11 cellular contexts compared by ENCODE assay signal in the genomic region with DNA sequence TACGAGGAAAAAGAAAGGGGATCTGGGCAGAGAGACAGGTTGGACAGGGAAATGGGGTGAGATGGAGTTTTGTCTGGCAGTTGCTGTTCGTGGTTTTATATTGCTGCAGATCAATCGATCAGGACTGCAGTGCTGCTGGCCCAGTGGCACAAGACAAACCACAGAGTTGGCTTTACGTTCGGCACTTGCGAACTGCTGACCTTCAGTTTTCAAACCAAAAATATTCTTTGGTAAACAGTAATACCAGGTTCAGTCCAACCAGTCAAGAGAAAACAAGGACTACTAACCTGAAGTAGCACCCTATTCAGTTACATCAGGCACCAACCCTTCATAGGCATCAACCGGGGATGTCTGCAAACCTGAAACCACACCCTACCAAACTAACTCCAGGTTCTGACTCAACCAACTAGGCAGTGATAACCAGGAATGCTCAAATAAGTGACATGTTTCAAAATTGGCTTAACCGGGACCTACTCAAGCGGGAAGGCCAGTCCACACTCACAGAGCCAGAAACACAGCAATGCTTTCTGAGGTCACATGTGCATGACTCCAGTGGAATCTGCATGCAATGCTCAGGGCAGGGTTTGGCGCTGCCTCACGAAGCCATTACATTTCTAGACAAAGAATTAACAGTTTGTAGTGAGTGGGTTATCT.
DNase-seq lines count a peak whose midpoint lies in the region; ATAC-seq and TF ChIP-seq lines count a peak whose summit lies in the region.
"Had no signal": no experiment of that assay in that cellular context is flagged by ENCODE, and none has a peak within 500 bp of the region (broad histone marks: within the 10 kb centered on the region; RNA-seq: fewer than 3 reads in every experiment).

No MANE protein-coding gene starts in this region.

- CTCF ChIA-PET in activated CD4-positive, alpha-beta memory T cell treated with anti-CD3 and anti-CD28 coated beads for 36 hours (lab: Charles Lee): interaction anchor here (0.8 to 1.2 kb wide), 2 partner anchors 9 to 32 kb away, joined by 4 to 6 read pairs; no protein-coding TSS in a partner anchor
- CTCF ChIA-PET in activated CD4-positive, alpha-beta memory T cell treated with anti-CD3 and anti-CD28 coated beads, Interleukin-2, amount 10 ng/mL, durations not matched to agents 7 days and 5 days (lab: Charles Lee): interaction anchor here (1.0 to 1.9 kb wide), 2 partner anchors 9 to 12 kb away, joined by 3 to 4 read pairs; no protein-coding TSS in a partner anchor

- ATAC-seq in lung (ENCODE audit: insufficient read depth, low FRiP score) (no peak), left colon (no peak)

- H3K27ac ChIP-seq in cingulate gyrus (ENCODE audit: low read depth, low read length): peak overlapping the region; percentile 87
- H3K27ac ChIP-seq in lung (ENCODE audit: low read depth in 1 of 2, low read length in 1 of 2): peak overlapping the region; percentile 76 to 90
- H3K27ac ChIP-seq in thyroid gland: peak overlapping the region; percentile 17 to 68 (median 48)

- H3K9me3 Mint-ChIP-seq in activated CD4-positive, alpha-beta memory T cell treated with anti-CD3 and anti-CD28 coated beads for 36 hours: no peaks in the 10 kb centered on the region
- no peaks in the 10 kb centered on the region for H3K9me3 Mint-ChIP-seq in activated CD4-positive, alpha-beta memory T cell treated with anti-CD3 and anti-CD28 coated beads, Interleukin-2, amount 10 ng/mL, durations not matched to agents 7 days and 5 days
- no peaks in the 10 kb centered on the region for H3K9me3 Mint-ChIP-seq in CD14-positive monocyte
- H3K9me3 Mint-ChIP-seq: H9 had no signal

- TF ChIP-seq CTCF in lung (IDR thresholded peaks at IDR 0.05; ENCODE audit: control extremely low read depth, extremely low read depth): no peak
- no peak for TF ChIP-seq CTCF in thyroid gland (IDR thresholded peaks at IDR 0.05)
- TF ChIP-seq CTCF in CD14-positive monocyte (IDR thresholded peaks at IDR 0.05): no peak

- H3K27me3 ChIP-seq in lung (ENCODE audit: control insufficient read depth, insufficient read depth) (no peaks in the 10 kb centered on the region), thyroid gland (no peaks in the 10 kb centered on the region)

- peaks cover 2% of the 10 kb centered on the region for H3K36me3 Mint-ChIP-seq in activated CD4-positive, alpha-beta memory T cell treated with anti-CD3 and anti-CD28 coated beads for 36 hours
- H3K36me3 Mint-ChIP-seq in activated CD4-positive, alpha-beta memory T cell treated with anti-CD3 and anti-CD28 coated beads, Interleukin-2, amount 10 ng/mL, durations not matched to agents 7 days and 5 days (ENCODE audit: low read depth): peaks cover 32% of the 10 kb centered on the region
- H3K36me3 Mint-ChIP-seq in CD14-positive monocyte: peaks cover 29 to 37% of the 10 kb centered on the region in 2 donors

- TF ChIP-seq POLR2A in thyroid gland (IDR thresholded peaks at IDR 0.05): no peak

- WGBS in lung, 2 donors: 71 to 78% methylated on average over 11 of the region's 11 CpGs
- 59 to 74% methylated on average over 11 of the region's 11 CpGs for WGBS in thyroid gland, 2 donors

- intact Hi-C loops in activated CD4-positive, alpha-beta memory T cell treated with anti-CD3 and anti-CD28 coated beads for 36 hours (cut with micrococcal nuclease): no loop called here
- intact Hi-C loops in thyroid gland (cut with DNase I): no loop called here
- intact Hi-C loops in CD14-positive monocyte (cut with micrococcal nuclease): no loop called here
- intact Hi-C loops in left colon (cut with DNase I, micrococcal nuclease): no loop called here

- H3K4me1 ChIP-seq in lung (ENCODE audit: control insufficient read depth in 2 of 2, insufficient read depth in 2 of 2, low read length in 2 of 2) (peaks cover 14 to 28% of the 10 kb centered on the region in 2 donors), thyroid gland (peaks cover 45 to 76% of the 10 kb centered on the region in 2 donors)

- no peaks in the 10 kb centered on the region for H3K9me3 ChIP-seq in lung (ENCODE audit: control insufficient read depth in 2 of 2, insufficient read depth in 1 of 2, low read length in 1 of 2)
- no peaks in the 10 kb centered on the region for H3K9me3 ChIP-seq in thyroid gland

- no peaks in the 10 kb centered on the region for H3K27me3 Mint-ChIP-seq in activated CD4-positive, alpha-beta memory T cell treated with anti-CD3 and anti-CD28 coated beads for 36 hours
- H3K27me3 Mint-ChIP-seq in activated CD4-positive, alpha-beta memory T cell treated with anti-CD3 and anti-CD28 coated beads, Interleukin-2, amount 10 ng/mL, durations not matched to agents 7 days and 5 days: no peaks in the 10 kb centered on the region
- peaks cover 0 to 3% (median 0%) of the 10 kb centered on the region in 3 donors for H3K27me3 Mint-ChIP-seq in CD14-positive monocyte (ENCODE audit: low read depth in 3 of 3)

- H3K36me3 ChIP-seq in lung (ENCODE audit: control insufficient read depth in 2 of 2, insufficient read depth in 2 of 2, low read length in 2 of 2) (peaks cover 0 to 2% of the 10 kb centered on the region in 2 donors), thyroid gland (no peaks in the 10 kb centered on the region)

- peaks cover 54% of the 10 kb centered on the region for H3K4me1 Mint-ChIP-seq in activated CD4-positive, alpha-beta memory T cell treated with anti-CD3 and anti-CD28 coated beads for 36 hours (ENCODE audit: low read depth)
- peaks cover 55% of the 10 kb centered on the region for H3K4me1 Mint-ChIP-seq in activated CD4-positive, alpha-beta memory T cell treated with anti-CD3 and anti-CD28 coated beads, Interleukin-2, amount 10 ng/mL, durations not matched to agents 7 days and 5 days
- H3K4me1 Mint-ChIP-seq in CD14-positive monocyte: peaks cover 27% of the 10 kb centered on the region

- H3K4me3 Mint-ChIP-seq in activated CD4-positive, alpha-beta memory T cell treated with anti-CD3 and anti-CD28 coated beads for 36 hours: no peak overlapping the region
- no peak overlapping the region for H3K4me3 Mint-ChIP-seq in activated CD4-positive, alpha-beta memory T cell treated with anti-CD3 and anti-CD28 coated beads, Interleukin-2, amount 10 ng/mL, durations not matched to agents 7 days and 5 days
- H3K4me3 Mint-ChIP-seq in CD14-positive monocyte: no peak overlapping the region
- H3K4me3 Mint-ChIP-seq: H9 had no signal

- H3K27ac Mint-ChIP-seq in activated CD4-positive, alpha-beta memory T cell treated with anti-CD3 and anti-CD28 coated beads for 36 hours: peak overlapping the region; percentile 61
- no peak overlapping the region for H3K27ac Mint-ChIP-seq in activated CD4-positive, alpha-beta memory T cell treated with anti-CD3 and anti-CD28 coated beads, Interleukin-2, amount 10 ng/mL, durations not matched to agents 7 days and 5 days
- H3K27ac Mint-ChIP-seq in CD14-positive monocyte: no peak overlapping the region

- H3K4me3 ChIP-seq in lung (no peak overlapping the region), thyroid gland (replicated peaks in 1 of 3) (no peak overlapping the region)

- POLR2A ChIA-PET in activated CD4-positive, alpha-beta memory T cell treated with anti-CD3 and anti-CD28 coated beads for 36 hours (lab: Charles Lee): no interaction called here
- POLR2A ChIA-PET in activated CD4-positive, alpha-beta memory T cell treated with anti-CD3 and anti-CD28 coated beads, Interleukin-2, amount 10 ng/mL, durations not matched to agents 7 days and 5 days (lab: Charles Lee): interaction anchor here (1.2 to 2.4 kb wide), 3 partner anchors 9 to 17 kb away, joined by 4 to 13 read pairs (median 4); no protein-coding TSS in a partner anchor

- no peak for DNase-seq in activated CD4-positive, alpha-beta memory T cell treated with anti-CD3 and anti-CD28 coated beads for 36 hours
- DNase-seq in activated CD4-positive, alpha-beta memory T cell treated with anti-CD3 and anti-CD28 coated beads, Interleukin-2, amount 10 ng/mL, durations not matched to agents 7 days and 5 days: no peak
- DNase-seq in lung (ENCODE audit: low spot score) (no peak), thyroid gland (peak; percentile 44 to 67), SHP77 treated with DMSO at 0.1 percent for 48 hours (lab: John Stamatoyannopoulos, UW) (no peak), CD14-positive monocyte (ENCODE audit: low spot score) (no peak), left colon (no peak)
- DNase-seq: AML-193, H9, NCI-H1436 had no signal

Comparison
In these comparisons a context has a peak if more than half of its experiments do, and no peak if none do; other contexts are left out.
1. DNase-seq: peak in thyroid gland (2 of 2); none in activated CD4-positive, alpha-beta memory T cell treated with anti-CD3 and anti-CD28 coated beads for 36 hours (single experiment), activated CD4-positive, alpha-beta memory T cell treated with anti-CD3 and anti-CD28 coated beads, Interleukin-2, amount 10 ng/mL, durations not matched to agents 7 days and 5 days (single experiment), lung (single experiment), SHP77 treated with DMSO at 0.1 percent for 48 hours (single experiment), CD14-positive monocyte (single experiment) and left colon (0 of 2).
2. Peak in every context shown above with its lines, with median percentiles within 50 percentile points of each other: H3K27ac ChIP-seq.